ENCODE assay signal across 11 cellular contexts in genomic region chr4:110087116-110087708, GRCh38.
DNase-seq lines count a peak whose midpoint lies in the region; ATAC-seq and TF ChIP-seq lines count a peak whose summit lies in the region.
"Had no signal": no experiment of that assay in that cellular context is flagged by ENCODE, and none has a peak within 500 bp of the region (broad histone marks: within the 10 kb centered on the region; RNA-seq: fewer than 3 reads in every experiment).

No MANE protein-coding gene starts in this region.

- DNase-seq in ACHN, result peak; percentile 42
- DNase-seq in GM23248, result peak; percentile 84
- DNase-seq in PC-3, result peak; percentile 85
- peak; percentile 73 for DNase-seq in fibroblast of villous mesenchyme (ENCODE audit: low read depth)
- DNase-seq in activated effector memory CD4-positive, alpha-beta T cell treated with anti-CD3 and anti-CD28 coated beads, Interleukin-2, amount 50 U/mL, for 16 hours, result no peak
- DNase-seq: activated CD8-positive, alpha-beta memory T cell treated with anti-CD3 and anti-CD28 coated beads, Interleukin-2, amount 50 U/mL, for 4 hours; Karpas-422; lower lobe of right lung had no signal

- no peaks in the 10 kb centered on the region for H3K9me2 ChIP-seq in GM23248 (ENCODE audit: insufficient read depth)
- no peaks in the 10 kb centered on the region for H3K9me2 ChIP-seq in PC-3 (replicated peaks; ENCODE audit: low read length)

- in situ Hi-C loops in ACHN (cut with HindIII; ENCODE audit: low pct_ligation_motif_present, low pct_unique_long_range_greater_than_20kb, low sequenced_read_pairs) (no loop called here), GM23248 (cut with MboI) (no loop called here)

- no peaks in the 10 kb centered on the region for H4K20me1 ChIP-seq in GM23248 (ENCODE audit: insufficient read depth)
- H4K20me1 ChIP-seq in PC-3 (ENCODE audit: low read length), result no peaks in the 10 kb centered on the region

- H2AFZ ChIP-seq in GM23248 (no peak overlapping the region), PC-3 (ENCODE audit: low read length) (no peak overlapping the region)

- no peaks in the 10 kb centered on the region for H3K27me3 ChIP-seq in GM23248 (replicated peaks; ENCODE audit: insufficient read depth)
- no peaks in the 10 kb centered on the region for H3K27me3 ChIP-seq in PC-3 (ENCODE audit: low read length)

- H3K4me1 ChIP-seq in GM23248 (ENCODE audit: insufficient read depth) (peaks cover 51% of the 10 kb centered on the region), PC-3 (ENCODE audit: insufficient read depth, low read length) (peaks cover 70% of the 10 kb centered on the region)

- intact Hi-C loops in PC-3 (cut with micrococcal nuclease), result loop anchor here (1.0 kb wide), 1 partner anchor 28 kb away; no protein-coding TSS in a partner anchor

- no peaks in the 10 kb centered on the region for H3K9me3 ChIP-seq in GM23248 (ENCODE audit: low read depth)
- H3K9me3 ChIP-seq in PC-3 (ENCODE audit: low read length), result no peaks in the 10 kb centered on the region
- H3K9me3 ChIP-seq: lower lobe of right lung had no signal

- H3K79me2 ChIP-seq in GM23248 (ENCODE audit: insufficient read depth), result no peaks in the 10 kb centered on the region
- H3K79me2 ChIP-seq in PC-3 (ENCODE audit: low read length), result no peaks in the 10 kb centered on the region

- no TSS peak for BruUV-seq in PC-3 (replicated peaks; lab: Mats Ljungman, UMichigan)

- TF ChIP-seq CTCF in PC-3 (conservative IDR thresholded peaks at IDR 0.05; ENCODE audit: low read depth, low read length) (no peak), fibroblast of villous mesenchyme (IDR thresholded peaks at IDR 0.05; ENCODE audit: insufficient read depth, low read depth, low read length) (no peak)

- H3K4me3 ChIP-seq in GM23248 (peak overlapping the region; percentile 31; the same call in 1 of the 2 replicates), PC-3 (ENCODE audit: low read length) (no peak overlapping the region), fibroblast of villous mesenchyme (ENCODE audit: low read depth, low read length) (no peak overlapping the region)
- H3K4me3 ChIP-seq: lower lobe of right lung had no signal

- CTCF ChIA-PET in PC-3 (lab: Charles Lee), result interaction anchor here (0.6 kb wide), 1 partner anchor 708 kb away, joined by 5 read pairs; no protein-coding TSS in a partner anchor

- peaks cover 36% of the 10 kb centered on the region for H3F3A ChIP-seq in GM23248 (ENCODE audit: insufficient read depth)
- no peaks in the 10 kb centered on the region for H3F3A ChIP-seq in PC-3 (ENCODE audit: low read length, unreplicated experiment)

- peak overlapping the region; percentile 48 for H3K27ac ChIP-seq in GM23248
- peak overlapping the region; percentile 58 for H3K27ac ChIP-seq in PC-3 (ENCODE audit: low read length)
- H3K27ac ChIP-seq: lower lobe of right lung had no signal

- H3K36me3 ChIP-seq in GM23248 (ENCODE audit: low read depth) (no peaks in the 10 kb centered on the region), PC-3 (ENCODE audit: low read depth, low read length) (no peaks in the 10 kb centered on the region)
- H3K36me3 ChIP-seq: lower lobe of right lung had no signal

- 14% methylated on average over 4 of the region's 4 CpGs for WGBS in GM23248 (ENCODE audit: low coverage in 1 of 2, low lambda C conversion rate in 2 of 2, missing lambda C conversion rate in 2 of 2), 2 experiments

- peak overlapping the region; percentile 55 for H3K4me2 ChIP-seq in GM23248 (ENCODE audit: unreplicated experiment)
- peak overlapping the region; percentile 57 for H3K4me2 ChIP-seq in PC-3 (ENCODE audit: low read length)

- ATAC-seq in PC-3, result peak; percentile 10
- ATAC-seq in HG02981 (IDR thresholded peaks at IDR 0.05; ENCODE audit: unreplicated experiment), result no peak
- no peak for ATAC-seq in GM21786 (IDR thresholded peaks at IDR 0.05; ENCODE audit: unreplicated experiment)
- no peak for ATAC-seq in GM19397 (IDR thresholded peaks at IDR 0.05; ENCODE audit: unreplicated experiment)
- ATAC-seq: lower lobe of right lung had no signal

- POLR2A ChIA-PET in PC-3 (lab: Charles Lee; ENCODE audit: unreplicated experiment), result no interaction called here

- peak overlapping the region; percentile 22; the same call in 1 of the 2 replicates for H3K9ac ChIP-seq in GM23248
- H3K9ac ChIP-seq in PC-3 (ENCODE audit: low read length), result no peak overlapping the region
